ENCODE assay signal across 9 cellular contexts in genomic region chr9:112075009-112075378, GRCh38.
A peak's percentile ranks its signal among the peaks of the same experiment; 100 is the strongest.
DNase-seq lines count a peak whose midpoint lies in the region; ATAC-seq and TF ChIP-seq lines count a peak whose summit lies in the region.
"Had no signal": no experiment of that assay in that cellular context is flagged by ENCODE, and none has a peak within 500 bp of the region (broad histone marks: within the 10 kb centered on the region; RNA-seq: fewer than 3 reads in every experiment).

No MANE protein-coding gene starts in this region.

- H3K9me3 Mint-ChIP-seq in activated CD4-positive, alpha-beta T cell treated with anti-CD3 and anti-CD28 coated beads for 36 hours (ENCODE audit: low read depth): no peaks in the 10 kb centered on the region
- no peaks in the 10 kb centered on the region for H3K9me3 Mint-ChIP-seq in activated naive CD8-positive, alpha-beta T cell treated with anti-CD3 and anti-CD28 coated beads, Interleukin-2, amount 10 ng/mL, durations not matched to agents 7 days and 5 days
- no peaks in the 10 kb centered on the region for H3K9me3 Mint-ChIP-seq in memory B cell

- peak overlapping the region; percentile 72 for H3K27ac Mint-ChIP-seq in activated CD4-positive, alpha-beta T cell treated with anti-CD3 and anti-CD28 coated beads for 36 hours
- H3K27ac Mint-ChIP-seq in activated naive CD8-positive, alpha-beta T cell treated with anti-CD3 and anti-CD28 coated beads, Interleukin-2, amount 10 ng/mL, durations not matched to agents 7 days and 5 days: peak overlapping the region; percentile 48
- H3K27ac Mint-ChIP-seq in memory B cell: peak overlapping the region; percentile 54

- no peak for ATAC-seq in activated CD4-positive, alpha-beta T cell treated with anti-CD3 and anti-CD28 coated beads for 36 hours
- ATAC-seq in activated naive CD8-positive, alpha-beta T cell treated with anti-CD3 and anti-CD28 coated beads, Interleukin-2, amount 10 ng/mL, durations not matched to agents 7 days and 5 days (ENCODE audit: low read depth): no peak
- ATAC-seq in memory B cell (ENCODE audit: low read depth): peak; percentile 4

- no peaks in the 10 kb centered on the region for H3K27me3 ChIP-seq in thyroid gland

- H3K27ac ChIP-seq in thyroid gland: peak overlapping the region in 2 of 3 donors; percentile 41 to 59

- CTCF ChIA-PET in activated CD4-positive, alpha-beta T cell treated with anti-CD3 and anti-CD28 coated beads for 36 hours (lab: Charles Lee): interaction anchor here (0.6 to 4.5 kb wide), 57 partner anchors 9 to 1583 kb away, joined by 3 to 107 read pairs (median 4); partner anchors contain the start of gene HSDL2

- intact Hi-C loops in activated CD4-positive, alpha-beta T cell treated with anti-CD3 and anti-CD28 coated beads for 36 hours (cut with DNase I, micrococcal nuclease): loop anchor here (2.0 kb wide), 2 partner anchors 246 to 478 kb away; no protein-coding TSS in a partner anchor
- intact Hi-C loops in thyroid gland (cut with DNase I): loop anchor here (5.0 to 10.0 kb wide), 2 partner anchors 178 to 480 kb away; partner anchors contain the start of genes PTGR1 and UGCG

- no peak for TF ChIP-seq POLR2A in thyroid gland (IDR thresholded peaks at IDR 0.05)

- no peaks in the 10 kb centered on the region for H3K9me3 ChIP-seq in thyroid gland

- H3K4me3 Mint-ChIP-seq in activated CD4-positive, alpha-beta T cell treated with anti-CD3 and anti-CD28 coated beads for 36 hours: no peak overlapping the region
- no peak overlapping the region for H3K4me3 Mint-ChIP-seq in activated naive CD8-positive, alpha-beta T cell treated with anti-CD3 and anti-CD28 coated beads, Interleukin-2, amount 10 ng/mL, durations not matched to agents 7 days and 5 days
- no peak overlapping the region for H3K4me3 Mint-ChIP-seq in memory B cell

- POLR2A ChIA-PET in activated CD4-positive, alpha-beta T cell treated with anti-CD3 and anti-CD28 coated beads for 36 hours (lab: Charles Lee): interaction anchor here (0.7 to 0.8 kb wide), 2 partner anchors 139 to 477 kb away, joined by 3 read pairs; no protein-coding TSS in a partner anchor
- POLR2A ChIA-PET in activated naive CD8-positive, alpha-beta T cell treated with anti-CD3 and anti-CD28 coated beads, Interleukin-2, amount 10 ng/mL, durations not matched to agents 7 days and 5 days (lab: Charles Lee): interaction anchor here (0.6 to 1.6 kb wide), 7 partner anchors 14 to 443 kb away, joined by 3 to 6 read pairs (median 4); partner anchors contain the start of genes DNAJC25 and UGCG

- 14 to 22% methylated on average over 2 of the region's 2 CpGs for WGBS in thyroid gland, 2 donors

- peaks cover 0 to 12% of the 10 kb centered on the region in 2 donors for H3K4me1 ChIP-seq in thyroid gland

- peaks cover 3% of the 10 kb centered on the region for H3K36me3 Mint-ChIP-seq in activated CD4-positive, alpha-beta T cell treated with anti-CD3 and anti-CD28 coated beads for 36 hours (ENCODE audit: low read depth)
- peaks cover 9% of the 10 kb centered on the region for H3K36me3 Mint-ChIP-seq in activated naive CD8-positive, alpha-beta T cell treated with anti-CD3 and anti-CD28 coated beads, Interleukin-2, amount 10 ng/mL, durations not matched to agents 7 days and 5 days
- no peaks in the 10 kb centered on the region for H3K36me3 Mint-ChIP-seq in memory B cell

- no peaks in the 10 kb centered on the region for H3K36me3 ChIP-seq in thyroid gland

- no peak for TF ChIP-seq CTCF in thyroid gland (IDR thresholded peaks at IDR 0.05)

- H3K27me3 Mint-ChIP-seq in activated CD4-positive, alpha-beta T cell treated with anti-CD3 and anti-CD28 coated beads for 36 hours: peaks cover 4% of the 10 kb centered on the region
- no peaks in the 10 kb centered on the region for H3K27me3 Mint-ChIP-seq in activated naive CD8-positive, alpha-beta T cell treated with anti-CD3 and anti-CD28 coated beads, Interleukin-2, amount 10 ng/mL, durations not matched to agents 7 days and 5 days
- no peaks in the 10 kb centered on the region for H3K27me3 Mint-ChIP-seq in memory B cell

- DNase-seq in activated CD4-positive, alpha-beta T cell treated with anti-CD3 and anti-CD28 coated beads for 36 hours: no peak
- DNase-seq in activated CD4-positive, alpha-beta T cell treated with anti-CD3 and anti-CD28 coated beads for 4 hours: no peak
- no peak for DNase-seq in activated naive CD8-positive, alpha-beta T cell treated with anti-CD3 and anti-CD28 coated beads, Interleukin-2, amount 10 ng/mL, durations not matched to agents 7 days and 5 days
- no peak for DNase-seq in memory B cell (ENCODE audit: low spot score in 2 of 2)
- no peak for DNase-seq in thyroid gland
- DNase-seq in UCSD-AML1 (lab: John Stamatoyannopoulos, UW; ENCODE audit: unreplicated experiment): no peak
- DNase-seq in COLO668 (lab: John Stamatoyannopoulos, UW; ENCODE audit: unreplicated experiment): no peak
- no peak for DNase-seq in GM19238 (ENCODE audit: insufficient read length, low spot score)
- DNase-seq: GF-D8 had no signal

- peaks cover 35% of the 10 kb centered on the region for H3K4me1 Mint-ChIP-seq in activated CD4-positive, alpha-beta T cell treated with anti-CD3 and anti-CD28 coated beads for 36 hours
- peaks cover 25% of the 10 kb centered on the region for H3K4me1 Mint-ChIP-seq in activated naive CD8-positive, alpha-beta T cell treated with anti-CD3 and anti-CD28 coated beads, Interleukin-2, amount 10 ng/mL, durations not matched to agents 7 days and 5 days
- peaks cover 30% of the 10 kb centered on the region for H3K4me1 Mint-ChIP-seq in memory B cell

- H3K4me3 ChIP-seq in thyroid gland (replicated peaks in 1 of 3): no peak overlapping the region
